9 cellular contexts compared by ENCODE assay signal in genomic region chr20:49318091-49318429, GRCh38. TPM values are rescaled to one million over a fixed set of nuclear protein-coding genes. Genes with fewer than 3 reads are reported as not detected.
DNase-seq lines count a peak whose midpoint lies in the region; ATAC-seq and TF ChIP-seq lines count a peak whose summit lies in the region.
"Had no signal": no experiment of that assay in that cellular context is flagged by ENCODE, and none has a peak within 500 bp of the region (broad histone marks: within the 10 kb centered on the region; RNA-seq: fewer than 3 reads in every experiment).

No MANE protein-coding gene starts in this region.

- H3K36me3 ChIP-seq in ACC112 (ENCODE audit: insufficient read depth, low read length) (no peaks in the 10 kb centered on the region), HUES64 (ENCODE audit: insufficient read depth, low read length) (no peaks in the 10 kb centered on the region), endocrine pancreas (ENCODE audit: control insufficient read depth, insufficient read depth, low read length) (no peaks in the 10 kb centered on the region), neutrophil (no peaks in the 10 kb centered on the region)

- peak overlapping the region; percentile 61; the same call in 1 of the 2 replicates for H3K4me3 ChIP-seq in ACC112 (ENCODE audit: low read depth, low read length)
- peak overlapping the region; percentile 66 for H3K4me3 ChIP-seq in HUES64 (ENCODE audit: low read length)
- no peak overlapping the region for H3K4me3 ChIP-seq in endocrine pancreas (ENCODE audit: control insufficient read depth, insufficient read depth, low read length)
- H3K4me3 ChIP-seq in neutrophil (ENCODE audit: low read depth in 1 of 2, low read length in 1 of 2) = peak overlapping the region; percentile 77 to 86

- no peak for ATAC-seq in GM21526 (IDR thresholded peaks at IDR 0.05; ENCODE audit: low FRiP score, unreplicated experiment)

- H3K9ac ChIP-seq in HUES64 (ENCODE audit: low read depth, low read length) (no peak overlapping the region; the same call in 1 of the 2 replicates), endocrine pancreas (ENCODE audit: control insufficient read depth, insufficient read depth, low read length) (peak overlapping the region; percentile 14)

- WGBS in HUES64 = 5% methylated on average over 23 of the region's 23 CpGs

- TF ChIP-seq CTCF in neutrophil (IDR thresholded peaks at IDR 0.05) = peak; percentile 29

- no peaks in the 10 kb centered on the region for H3K79me2 ChIP-seq in ACC112 (ENCODE audit: control insufficient read depth, insufficient read depth, low read length, unreplicated experiment)

- H3K27me3 ChIP-seq in ACC112 (ENCODE audit: insufficient read depth, low read length) (peaks cover 48% of the 10 kb centered on the region), HUES64 (ENCODE audit: insufficient read depth, low read length) (peaks cover 59% of the 10 kb centered on the region), endocrine pancreas (ENCODE audit: control insufficient read depth, insufficient read depth, low read length) (no peaks in the 10 kb centered on the region), neutrophil (peaks cover 70% of the 10 kb centered on the region)

- DNase-seq in NCI-H226 = no peak
- no peak for DNase-seq in HPDE6-E6E7 (ENCODE audit: extremely low spot score)
- DNase-seq in stimulated activated CD4-positive, alpha-beta T cell treated with anti-CD3 and anti-CD28 coated beads, Interleukin-2, amount 100 ng/mL, for 24 hours = no peak
- DNase-seq: NCI-H2029 had no signal

- no peak overlapping the region for H3K27ac ChIP-seq in ACC112 (ENCODE audit: low read depth, low read length)
- H3K27ac ChIP-seq in HUES64 (ENCODE audit: low read depth, low read length) = no peak overlapping the region
- peak overlapping the region; percentile 75 for H3K27ac ChIP-seq in neutrophil

- H2AFZ ChIP-seq in ACC112 (ENCODE audit: low read length, unreplicated experiment) = no peak overlapping the region

- H3K9me3 ChIP-seq in HUES64 (ENCODE audit: insufficient read depth, low read depth, low read length) = no peaks in the 10 kb centered on the region
- H3K9me3 ChIP-seq in endocrine pancreas (ENCODE audit: control insufficient read depth, low read length) = no peaks in the 10 kb centered on the region
- no peaks in the 10 kb centered on the region for H3K9me3 ChIP-seq in neutrophil

- no peaks in the 10 kb centered on the region for H3K4me1 ChIP-seq in ACC112 (ENCODE audit: control insufficient read depth, insufficient read depth, low read length, unreplicated experiment)
- H3K4me1 ChIP-seq in HUES64 (ENCODE audit: insufficient read depth, low read length) = no peaks in the 10 kb centered on the region
- no peaks in the 10 kb centered on the region for H3K4me1 ChIP-seq in endocrine pancreas (ENCODE audit: control insufficient read depth, insufficient read depth, low read length)
- peaks cover 25 to 36% of the 10 kb centered on the region in 2 experiments for H3K4me1 ChIP-seq in neutrophil (ENCODE audit: control insufficient read depth in 1 of 2, insufficient read depth in 1 of 2, low read depth in 1 of 2, low read length in 1 of 2)

RNA-seq across cellular contexts. Expression of gene ZNFX1, which starts 40.2 kb away (rescaled TPM):
- polyA plus RNA-seq in HUES64 (2013, experiment 1 of 2) = 6.6 TPM
- polyA plus RNA-seq in HUES64 (2013, experiment 2 of 2) = 6.0 TPM
